Comparison of ENCODE assay signal across 14 cellular contexts in the genomic region with DNA sequence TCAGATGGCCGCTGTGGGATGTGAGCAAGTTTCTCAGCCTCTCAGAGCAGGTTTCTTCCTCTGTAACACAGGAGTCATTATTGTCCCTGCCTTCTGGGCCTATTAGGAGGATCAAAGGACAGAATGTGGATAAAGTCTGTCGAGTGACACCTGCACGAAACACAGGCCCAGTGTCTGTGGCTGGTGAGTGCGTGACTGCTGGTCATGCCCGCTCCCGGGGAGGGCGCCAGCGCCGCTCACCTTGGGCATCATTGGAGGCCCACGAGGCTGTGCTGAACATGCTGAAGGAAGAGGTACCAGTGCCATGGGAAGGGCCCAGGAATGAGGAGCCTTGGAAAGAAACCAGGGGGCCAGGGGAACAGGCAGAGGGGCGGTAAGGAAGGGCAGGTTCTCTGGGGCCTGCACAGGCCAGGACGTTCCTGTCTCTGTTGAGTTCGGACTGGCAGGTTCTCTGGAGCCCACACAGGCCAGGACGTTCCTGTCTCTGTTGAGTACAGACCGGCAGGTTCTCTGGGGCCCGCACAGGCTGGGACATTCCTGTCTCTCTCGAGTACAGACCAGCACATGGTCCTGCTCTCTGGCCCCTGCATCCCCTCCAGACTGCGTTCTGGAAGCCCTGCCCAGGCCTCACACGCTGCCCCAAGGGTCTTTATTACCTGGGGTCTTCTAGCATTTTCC.
"Had no signal": no experiment of that assay in that cellular context is flagged by ENCODE, and none has a peak within 500 bp of the region (broad histone marks: within the 10 kb centered on the region; RNA-seq: fewer than 3 reads in every experiment).

No MANE protein-coding gene starts in this region.

- ATAC-seq: activated CD4-positive, CD25-positive, alpha-beta regulatory T cell treated with anti-CD3 and anti-CD28 coated beads, Interleukin-2, amount 50 U/mL, for 24 hours; left lung; right cardiac atrium; upper lobe of right lung had no signal

- H3K36me3 ChIP-seq: breast epithelium, esophagus muscularis mucosa, left lung, neutrophil, suprapubic skin, upper lobe of right lung had no signal

- H3K27me3 Mint-ChIP-seq: activated naive CD8-positive, alpha-beta T cell treated with anti-CD3 and anti-CD28 coated beads for 36 hours had no signal

- DNase-seq: activated gamma-delta T cell treated with Interleukin-2 at 50 U/mL for 16 hours; activated naive CD8-positive, alpha-beta T cell treated with anti-CD3 and anti-CD28 coated beads for 36 hours; activated T-cell treated with anti-CD3 and anti-CD28 coated beads, Interleukin-2, amount 50 U/mL, for 1 hour; islet precursor cell; left lung; stimulated activated naive CD4-positive, alpha-beta T cell treated with Interleukin-2 at 50 U/mL for 16 hours; T-helper 2 cell; upper lobe of right lung had no signal

- H3K4me3 ChIP-seq: breast epithelium, esophagus muscularis mucosa, left lung, suprapubic skin, upper lobe of right lung had no signal

- H3K27ac Mint-ChIP-seq: activated naive CD8-positive, alpha-beta T cell treated with anti-CD3 and anti-CD28 coated beads for 36 hours had no signal

- H3K27ac ChIP-seq: breast epithelium, esophagus muscularis mucosa, left lung, neutrophil, suprapubic skin, upper lobe of right lung had no signal

- H3K9me3 ChIP-seq: breast epithelium, esophagus muscularis mucosa, left lung, neutrophil, suprapubic skin, upper lobe of right lung had no signal

- H3K27me3 ChIP-seq: breast epithelium, esophagus muscularis mucosa, left lung, neutrophil, suprapubic skin, upper lobe of right lung had no signal

- H3K4me3 Mint-ChIP-seq: activated naive CD8-positive, alpha-beta T cell treated with anti-CD3 and anti-CD28 coated beads for 36 hours had no signal

- H3K9me3 Mint-ChIP-seq: activated naive CD8-positive, alpha-beta T cell treated with anti-CD3 and anti-CD28 coated beads for 36 hours had no signal

- H3K4me1 ChIP-seq: upper lobe of right lung had no signal
